ENCODE assay signal across 8 cellular contexts in genomic region chr21:14382835-14383595, GRCh38. TPM values are rescaled to one million over a fixed set of nuclear protein-coding genes. Genes with fewer than 3 reads are reported as not detected.
DNase-seq lines count a peak whose midpoint lies in the region; ATAC-seq, FAIRE-seq and TF ChIP-seq lines count a peak whose summit lies in the region.

Gene HSPA13, minus strand, starts transcription at chr21:14383146. Its CDS starts 27 bp downstream, at chr21:14383119.

- H3K4me3 Mint-ChIP-seq in T-helper 2 cell treated with Interferon-gamma antibody and Interleukin-4, amounts not matched to agents 5 μg/mL and 100 μg/mL, for 36 hours: peak within 1 kb of the TSS; percentile 100

- H3K9me3 ChIP-seq in ascending aorta (no peaks in the 10 kb centered on the region), right atrium auricular region (no peaks in the 10 kb centered on the region), psoas muscle (no peaks in the 10 kb centered on the region)

- ATAC-seq in GM18498 (IDR thresholded peaks at IDR 0.05; ENCODE audit: unreplicated experiment) (peak; percentile 98), HG02938 (IDR thresholded peaks at IDR 0.05; ENCODE audit: unreplicated experiment) (peak; percentile 95), psoas muscle (peak; percentile 99 to 100 (median 100))

- peaks cover 21% of the 10 kb centered on the region for H3K36me3 Mint-ChIP-seq in T-helper 2 cell treated with Interferon-gamma antibody and Interleukin-4, amounts not matched to agents 5 μg/mL and 100 μg/mL, for 36 hours (ENCODE audit: low read depth)

- peak within 1 kb of the TSS; percentile 87 to 95 for H3K27ac ChIP-seq in ascending aorta
- peak within 1 kb of the TSS; percentile 92 to 94 for H3K27ac ChIP-seq in right atrium auricular region
- H3K27ac ChIP-seq in psoas muscle: peak within 1 kb of the TSS; percentile 83

- DNase-seq in NCI-H187 (lab: John Stamatoyannopoulos, UW): peak; percentile 98 to 99
- peak; percentile 99 for DNase-seq in T-helper 2 cell treated with Interferon-gamma antibody and Interleukin-4, amounts not matched to agents 5 μg/mL and 100 μg/mL, for 36 hours (ENCODE audit: low spot score)
- DNase-seq in ascending aorta (ENCODE audit: low spot score in 2 of 2): peak; percentile 100
- DNase-seq in right atrium auricular region (ENCODE audit: low spot score): peak; percentile 99
- peak; percentile 100 for DNase-seq in psoas muscle
- peak; percentile 94 for DNase-seq in urothelium cell line (ENCODE audit: low spot score)

- TF ChIP-seq CTCF in ascending aorta (IDR thresholded peaks at IDR 0.05) (no peak), right atrium auricular region (IDR thresholded peaks at IDR 0.05) (no peak), psoas muscle (IDR thresholded peaks at IDR 0.05) (no peak)

- H3K4me1 Mint-ChIP-seq in T-helper 2 cell treated with Interferon-gamma antibody and Interleukin-4, amounts not matched to agents 5 μg/mL and 100 μg/mL, for 36 hours (ENCODE audit: low read depth): peaks cover 30% of the 10 kb centered on the region

- peaks cover 5% of the 10 kb centered on the region for H3K27me3 Mint-ChIP-seq in T-helper 2 cell treated with Interferon-gamma antibody and Interleukin-4, amounts not matched to agents 5 μg/mL and 100 μg/mL, for 36 hours (ENCODE audit: low read depth)

- H3K27me3 ChIP-seq in ascending aorta (no peaks in the 10 kb centered on the region), right atrium auricular region (no peaks in the 10 kb centered on the region), psoas muscle (ENCODE audit: insufficient read depth in 3 of 3, low read length in 2 of 3) (no peaks in the 10 kb centered on the region)

- H3K27ac Mint-ChIP-seq in T-helper 2 cell treated with Interferon-gamma antibody and Interleukin-4, amounts not matched to agents 5 μg/mL and 100 μg/mL, for 36 hours: peak within 1 kb of the TSS; percentile 100

- peak; percentile 30 for FAIRE-seq in urothelium cell line (lab: Jason Lieb, UNC)

- H3K4me3 ChIP-seq in ascending aorta: peak within 1 kb of the TSS; percentile 83 to 92
- H3K4me3 ChIP-seq in right atrium auricular region: peak within 1 kb of the TSS; percentile 73 to 86
- H3K4me3 ChIP-seq in psoas muscle: peak within 1 kb of the TSS; percentile 81

- intact Hi-C loops in ascending aorta (cut with DNase I) (loop anchor here (1.0 to 10.0 kb wide), 3 partner anchors 681 to 1462 kb away; partner anchors contain the start of genes NRIP1 and USP25), psoas muscle (cut with DNase I) (loop anchor here in 1 of 2 donors (5.0 kb wide), 1 partner anchor 126 kb away; no protein-coding TSS in a partner anchor)

- 0 to 1% (median 1%) methylated on average over 41 to 46 of the region's 46 CpGs for WGBS in psoas muscle, 3 donors

- H3K4me1 ChIP-seq in ascending aorta (peaks cover 0 to 9% of the 10 kb centered on the region in 2 donors), right atrium auricular region (peaks cover 0 to 23% of the 10 kb centered on the region in 2 donors), psoas muscle (peaks cover 19% of the 10 kb centered on the region)

- no peaks in the 10 kb centered on the region for H3K9me3 Mint-ChIP-seq in T-helper 2 cell treated with Interferon-gamma antibody and Interleukin-4, amounts not matched to agents 5 μg/mL and 100 μg/mL, for 36 hours

- peaks cover 1 to 6% of the 10 kb centered on the region in 2 donors for H3K36me3 ChIP-seq in ascending aorta
- peaks cover 3% of the 10 kb centered on the region for H3K36me3 ChIP-seq in right atrium auricular region
- peaks cover under 1 to 13% of the 10 kb centered on the region in 2 donors for H3K36me3 ChIP-seq in psoas muscle (ENCODE audit: insufficient read depth in 1 of 2, low read depth in 1 of 2)

RNA-seq across cellular contexts. Expression of gene HSPA13, which starts in this region (rescaled TPM):
- total RNA-seq in ascending aorta (14.8 TPM), right atrium auricular region (10 to 100 TPM; 18.4 TPM), psoas muscle (10 to 100 TPM in 2 of 4 donors, 1 to 10 TPM in 2; 6.5 to 11.5 (median 9.3) TPM)
- polyA plus RNA-seq in psoas muscle: 10 to 100 TPM in 1 of 3 donors, 1 to 10 TPM in 2; 5.7 to 14.1 (median 7.6) TPM

Comparison
In these comparisons a context has a peak if more than half of its experiments do, and no peak if none do; other contexts are left out.
1. Peak in every context shown above with its lines: DNase-seq, ATAC-seq, H3K4me3 ChIP-seq and H3K27ac ChIP-seq.